Comparison of ENCODE assay signal across 26 cellular contexts in genomic region chr5:7415123-7415522, GRCh38. TPM values are rescaled to one million over a fixed set of nuclear protein-coding genes. Genes with fewer than 3 reads are reported as not detected.
"Had no signal": no experiment of that assay in that cellular context is flagged by ENCODE, and none has a peak within 500 bp of the region (broad histone marks: within the 10 kb centered on the region; RNA-seq: fewer than 3 reads in every experiment).

No MANE protein-coding gene starts in this region.

- H3K4me1 ChIP-seq: colonic mucosa, right atrium auricular region, testis had no signal

- H3K36me3 ChIP-seq: colonic mucosa, neutrophil, right atrium auricular region had no signal

- H3K27me3 ChIP-seq: colonic mucosa, dorsolateral prefrontal cortex, right atrium auricular region, testis had no signal

- DNase-seq: activated CD4-positive, alpha-beta T cell treated with anti-CD3 and anti-CD28 coated beads for 1 hour; activated CD4-positive, alpha-beta T cell treated with anti-CD3 and anti-CD28 coated beads, Interleukin-2, amount 50 U/mL, for 1 hour; activated CD8-positive, alpha-beta T cell treated with anti-CD3 and anti-CD28 coated beads for 36 hours; activated gamma-delta T cell treated with Interleukin-2 at 50 U/mL for 16 hours; activated naive CD8-positive, alpha-beta T cell treated with anti-CD3 and anti-CD28 coated beads, Interleukin-2, amount 50 U/mL, for 24 hours; activated T-cell treated with anti-CD3 and anti-CD28 coated beads, Interleukin-2, amount 50 U/mL, for 4 hours; amygdala; colonic mucosa; dorsolateral prefrontal cortex; effector memory CD4-positive, alpha-beta T cell; head of caudate nucleus; hippocampal formation; left cardiac atrium; left ventricle myocardium superior; naive B cell; nephron progenitor cell; stimulated activated CD4-positive, alpha-beta T cell treated with anti-CD3 and anti-CD28 coated beads, Interleukin-4, amount 100 ng/mL, for 1 hour; stimulated activated naive CD8-positive, alpha-beta T cell treated with anti-CD3 and anti-CD28 coated beads, Interleukin-15, Interleukin-2, amounts not matched to agents 100 U/mL and 50 U/mL, for 24 hours; testis had no signal

- ATAC-seq: activated CD8-positive, alpha-beta T cell treated with anti-CD3 and anti-CD28 coated beads for 36 hours; activated naive CD8-positive, alpha-beta T cell treated with anti-CD3 and anti-CD28 coated beads, Interleukin-2, amount 50 U/mL, for 24 hours; activated T-cell treated with anti-CD3 and anti-CD28 coated beads, Interleukin-2, amount 50 U/mL, for 4 hours; activated T-helper 17 cell treated with anti-CD3 and anti-CD28 coated beads, Interleukin-2, amount 50 U/mL, for 72 hours; left cardiac atrium; left ventricle myocardium superior; stimulated activated naive CD8-positive, alpha-beta T cell treated with anti-CD3 and anti-CD28 coated beads, Interleukin-15, Interleukin-2, amounts not matched to agents 100 U/mL and 50 U/mL, for 24 hours; WTC11 had no signal

- H3K9me3 ChIP-seq: colonic mucosa, neutrophil, right atrium auricular region, testis had no signal

- H3K27ac ChIP-seq: colonic mucosa, neutrophil, right atrium auricular region, testis had no signal

- H3K4me3 ChIP-seq: colonic mucosa, dorsolateral prefrontal cortex, right atrium auricular region, testis had no signal

RNA-seq across cellular contexts. Expression of gene ADCY2, which starts 19.2 kb away (rescaled TPM):
- total RNA-seq: activated CD8-positive, alpha-beta T cell treated with anti-CD3 and anti-CD28 coated beads for 36 hours; activated T-helper 17 cell treated with anti-CD3 and anti-CD28 coated beads, Interleukin-2, amount 50 U/mL, for 72 hours; lung microvascular endothelial cell; osteocyte; pulmonary artery endothelial cell had no signal
